In genomic region chr4:17094209-17094608, GRCh38 we compare ENCODE assay signal across 2 cellular contexts.
TF ChIP-seq lines count a peak whose summit lies in the region.

No MANE protein-coding gene starts in this region.

TF ChIP-seq in SK-N-SH, 30 proteins besides CTCF, POLR2A, EP300 and RAD21:
- TF ChIP-seq TEAD4 (IDR thresholded peaks at IDR 0.05; ENCODE audit: borderline replicate concordance, insufficient read depth) (no peak), JUND (IDR thresholded peaks at IDR 0.05) (no peak), MXI1 (IDR thresholded peaks at IDR 0.05; ENCODE audit: low read depth, low read length) (no peak), FOXJ3 (CRISPR knock-in tag; IDR thresholded peaks at IDR 0.05) (no peak)
- TF ChIP-seq, protein P1, sequence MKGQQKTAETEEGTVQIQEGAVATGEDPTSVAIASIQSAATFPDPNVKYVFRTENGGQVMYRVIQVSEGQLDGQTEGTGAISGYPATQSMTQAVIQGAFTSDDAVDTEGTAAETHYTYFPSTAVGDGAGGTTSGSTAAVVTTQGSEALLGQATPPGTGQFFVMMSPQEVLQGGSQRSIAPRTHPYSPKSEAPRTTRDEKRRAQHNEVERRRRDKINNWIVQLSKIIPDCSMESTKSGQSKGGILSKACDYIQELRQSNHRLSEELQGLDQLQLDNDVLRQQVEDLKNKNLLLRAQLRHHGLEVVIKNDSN (IDR thresholded peaks at IDR 0.05; ENCODE audit: borderline replicate concordance, low read depth) = no peak
- TF ChIP-seq, protein P2, sequence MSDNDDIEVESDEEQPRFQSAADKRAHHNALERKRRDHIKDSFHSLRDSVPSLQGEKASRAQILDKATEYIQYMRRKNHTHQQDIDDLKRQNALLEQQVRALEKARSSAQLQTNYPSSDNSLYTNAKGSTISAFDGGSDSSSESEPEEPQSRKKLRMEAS (IDR thresholded peaks at IDR 0.05; ENCODE audit: low read depth) = no peak
- TF ChIP-seq, protein P3, sequence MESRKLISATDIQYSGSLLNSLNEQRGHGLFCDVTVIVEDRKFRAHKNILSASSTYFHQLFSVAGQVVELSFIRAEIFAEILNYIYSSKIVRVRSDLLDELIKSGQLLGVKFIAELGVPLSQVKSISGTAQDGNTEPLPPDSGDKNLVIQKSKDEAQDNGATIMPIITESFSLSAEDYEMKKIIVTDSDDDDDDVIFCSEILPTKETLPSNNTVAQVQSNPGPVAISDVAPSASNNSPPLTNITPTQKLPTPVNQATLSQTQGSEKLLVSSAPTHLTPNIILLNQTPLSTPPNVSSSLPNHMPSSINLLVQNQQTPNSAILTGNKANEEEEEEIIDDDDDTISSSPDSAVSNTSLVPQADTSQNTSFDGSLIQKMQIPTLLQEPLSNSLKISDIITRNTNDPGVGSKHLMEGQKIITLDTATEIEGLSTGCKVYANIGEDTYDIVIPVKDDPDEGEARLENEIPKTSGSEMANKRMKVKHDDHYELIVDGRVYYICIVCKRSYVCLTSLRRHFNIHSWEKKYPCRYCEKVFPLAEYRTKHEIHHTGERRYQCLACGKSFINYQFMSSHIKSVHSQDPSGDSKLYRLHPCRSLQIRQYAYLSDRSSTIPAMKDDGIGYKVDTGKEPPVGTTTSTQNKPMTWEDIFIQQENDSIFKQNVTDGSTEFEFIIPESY (IDR thresholded peaks at IDR 0.05; ENCODE audit: borderline replicate concordance, low read depth) = no peak

TF ChIP-seq in H1, 55 proteins besides CTCF, POLR2A, EP300 and RAD21:
- TF ChIP-seq CBX8 (IDR thresholded peaks at IDR 0.05; ENCODE audit: borderline replicate concordance, low read depth, low read length) = no peak
- no peak for TF ChIP-seq GTF2F1 (IDR thresholded peaks at IDR 0.05; ENCODE audit: borderline replicate concordance, low read depth, low read length)
